In the genomic region with DNA sequence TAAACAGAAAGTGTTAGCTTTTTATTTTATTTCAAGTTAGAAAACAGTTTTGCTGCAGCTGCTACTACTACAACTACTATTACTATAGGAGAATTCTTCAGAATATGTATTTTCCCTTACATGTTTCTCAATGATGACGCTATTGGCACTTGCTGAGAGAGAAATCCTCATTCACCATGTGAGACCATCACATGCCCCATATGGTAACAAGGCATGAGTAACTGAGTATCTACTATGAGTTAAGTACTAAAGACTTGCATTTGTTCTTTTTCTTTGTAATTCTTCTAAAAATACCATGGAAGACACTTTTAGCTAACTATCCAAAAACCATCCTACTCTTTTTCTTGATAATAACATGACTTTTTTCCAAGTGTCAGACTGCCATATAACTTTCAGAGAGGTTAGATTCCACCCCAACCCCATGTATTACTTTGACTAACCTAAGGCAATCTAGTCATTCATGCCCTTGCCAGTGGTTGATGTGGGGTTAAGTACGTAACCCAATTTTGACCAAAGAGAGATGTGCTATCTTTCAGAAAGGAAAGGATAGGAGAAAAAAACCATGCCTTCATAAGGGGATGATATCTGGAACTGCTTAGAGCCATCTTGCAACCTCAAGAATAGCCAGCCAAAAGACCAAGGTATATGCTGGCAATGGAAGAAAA, we compare ENCODE assay signal across 19 cellular contexts.
"Had no signal": no experiment of that assay in that cellular context is flagged by ENCODE, and none has a peak within 500 bp of the region (broad histone marks: within the 10 kb centered on the region; RNA-seq: fewer than 3 reads in every experiment).

No MANE protein-coding gene starts in this region.

- ATAC-seq: esophagus mucosa, gastrocnemius medialis, heart left ventricle, left lung had no signal

- H3K4me1 Mint-ChIP-seq: mesothelial cell of epicardium, nephron progenitor cell had no signal

- DNase-seq: activated CD4-positive, alpha-beta T cell treated with anti-CD3 and anti-CD28 coated beads, Interleukin-2, amount 50 U/mL, for 1 hour; activated naive CD4-positive, alpha-beta T cell treated with anti-CD3 and anti-CD28 coated beads, Interleukin-2, amount 10 ng/mL, durations not matched to agents 7 days and 5 days; amygdala; effector CD8-positive, alpha-beta T cell; gastrocnemius medialis; heart left ventricle; kidney; left lung; nephron progenitor cell; nucleus accumbens; posterior cingulate gyrus; Right ventricle myocardium superior; spleen; SW 1271; thyroid gland; WERI-Rb-1 had no signal

- H3K27me3 Mint-ChIP-seq: activated naive CD4-positive, alpha-beta T cell treated with anti-CD3 and anti-CD28 coated beads, Interleukin-2, amount 10 ng/mL, durations not matched to agents 7 days and 5 days; dendritic cell treated with granulocyte-macrophage colony-stimulating factor and Interleukin-4, amounts not matched to agents 40 ng/mL and 50 ng/mL, for 4 days had no signal

- H3K27ac Mint-ChIP-seq: activated naive CD4-positive, alpha-beta T cell treated with anti-CD3 and anti-CD28 coated beads, Interleukin-2, amount 10 ng/mL, durations not matched to agents 7 days and 5 days; dendritic cell treated with granulocyte-macrophage colony-stimulating factor and Interleukin-4, amounts not matched to agents 40 ng/mL and 50 ng/mL, for 4 days; mesothelial cell of epicardium; nephron progenitor cell had no signal

- H3K4me3 Mint-ChIP-seq: activated naive CD4-positive, alpha-beta T cell treated with anti-CD3 and anti-CD28 coated beads, Interleukin-2, amount 10 ng/mL, durations not matched to agents 7 days and 5 days; dendritic cell treated with granulocyte-macrophage colony-stimulating factor and Interleukin-4, amounts not matched to agents 40 ng/mL and 50 ng/mL, for 4 days; mesothelial cell of epicardium; nephron progenitor cell had no signal
